In the genomic region with DNA sequence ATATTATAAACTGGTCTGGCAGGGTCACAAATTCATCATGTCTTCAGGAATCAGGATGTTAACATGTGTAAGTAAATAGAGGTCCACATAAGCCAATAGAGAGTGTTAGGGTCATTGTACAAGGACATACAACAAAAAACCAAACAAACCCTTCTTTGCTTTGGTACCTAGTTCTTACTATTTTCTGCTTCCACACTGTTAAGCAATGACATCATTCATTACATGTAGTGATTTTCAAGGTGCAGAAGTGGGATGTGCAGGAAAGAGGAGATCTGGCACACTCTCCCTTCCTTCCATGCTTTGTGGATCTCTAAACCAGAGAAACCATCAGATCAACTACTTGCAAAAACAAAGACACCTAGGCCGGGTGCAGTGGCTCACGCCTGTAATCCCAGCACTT, we compare ENCODE assay signal across 32 cellular contexts.
"Had no signal": no experiment of that assay in that cellular context is flagged by ENCODE, and none has a peak within 500 bp of the region (broad histone marks: within the 10 kb centered on the region; RNA-seq: fewer than 3 reads in every experiment).

No MANE protein-coding gene starts in this region.

- H3K9me3 ChIP-seq: gastroesophageal sphincter, psoas muscle, stomach, thyroid gland, upper lobe of left lung, vagina had no signal

- ATAC-seq: gastroesophageal sphincter; left cardiac atrium; left ventricle myocardium superior; psoas muscle; stimulated activated naive B cell treated with anti-CD40 and anti-IgM and Interleukin-4, amounts not matched to agents 10 μg/mL and 1 μg/mL and 100 μg/mL, for 72 hours had no signal

- H3K4me1 Mint-ChIP-seq: neural progenitor cell had no signal

- H3K4me3 Mint-ChIP-seq: neural progenitor cell; stimulated activated naive B cell treated with anti-CD40 and anti-IgM and Interleukin-4, amounts not matched to agents 10 μg/mL and 1 μg/mL and 100 μg/mL, for 72 hours had no signal

- H2AFZ ChIP-seq: neural progenitor cell, parathyroid adenoma had no signal

- DNase-seq: activated CD4-positive, alpha-beta T cell treated with anti-CD3 and anti-CD28 coated beads for 4 hours; activated CD4-positive, alpha-beta T cell treated with anti-CD3 and anti-CD28 coated beads, Interleukin-2, amount 50 U/mL, for 48 hours; activated CD8-positive, alpha-beta memory T cell treated with anti-CD3 and anti-CD28 coated beads, Interleukin-2, amount 50 U/mL, for 48 hours; activated naive CD4-positive, alpha-beta T cell; activated T-cell treated with anti-CD3 and anti-CD28 coated beads, Interleukin-2, amount 50 U/mL, for 48 hours; amniotic stem cell; brain microvascular endothelial cell; dorsolateral prefrontal cortex; effector memory CD4-positive, alpha-beta T cell; erythroblast; head of caudate nucleus; hippocampal formation; left cardiac atrium; left ventricle myocardium superior; occipital lobe; psoas muscle; stimulated activated CD4-positive, alpha-beta T cell treated with anti-CD3 and anti-CD28 coated beads, Interleukin-1b, Interleukin-23, amount 100 ng/mL, for 48 hours; stimulated activated CD4-positive, alpha-beta T cell treated with anti-CD3 and anti-CD28 coated beads, Interleukin-4, amount 100 ng/mL, for 4 hours; stimulated activated CD8-positive, alpha-beta memory T cell treated with anti-CD3 and anti-CD28 coated beads, Interleukin-4, amount 100 ng/mL, for 48 hours; stimulated activated naive B cell treated with anti-CD40 and anti-IgM and Interleukin-4, amounts not matched to agents 10 μg/mL and 1 μg/mL and 100 μg/mL, for 72 hours; stomach; thyroid gland; upper lobe of left lung had no signal

- H3K27ac ChIP-seq: brain microvascular endothelial cell, coronary artery, dorsolateral prefrontal cortex, gastroesophageal sphincter, neural progenitor cell, parathyroid adenoma, psoas muscle, stomach, thyroid gland, upper lobe of left lung, vagina, VCaP had no signal

- H3K4me2 ChIP-seq: neural progenitor cell, smooth muscle cell had no signal

- FAIRE-seq: astrocyte, keratinocyte had no signal

- H3K9ac ChIP-seq: neural progenitor cell, parathyroid adenoma had no signal

- H3K27me3 ChIP-seq: brain microvascular endothelial cell, dorsolateral prefrontal cortex, gastroesophageal sphincter, neural progenitor cell, stomach, thyroid gland, upper lobe of left lung, vagina had no signal

- H3K4me1 ChIP-seq: gastroesophageal sphincter, neural progenitor cell, psoas muscle, stomach, upper lobe of left lung, vagina had no signal

- H3K36me3 ChIP-seq: thyroid gland had no signal

- H3K4me3 ChIP-seq: coronary artery, dorsolateral prefrontal cortex, gastroesophageal sphincter, neural progenitor cell, psoas muscle, smooth muscle cell, stomach, thyroid gland, upper lobe of left lung, vagina had no signal

- H3K27me3 Mint-ChIP-seq: stimulated activated naive B cell treated with anti-CD40 and anti-IgM and Interleukin-4, amounts not matched to agents 10 μg/mL and 1 μg/mL and 100 μg/mL, for 72 hours had no signal

- H3K27ac Mint-ChIP-seq: neural progenitor cell; stimulated activated naive B cell treated with anti-CD40 and anti-IgM and Interleukin-4, amounts not matched to agents 10 μg/mL and 1 μg/mL and 100 μg/mL, for 72 hours had no signal

- H3K9me3 Mint-ChIP-seq: neural progenitor cell; stimulated activated naive B cell treated with anti-CD40 and anti-IgM and Interleukin-4, amounts not matched to agents 10 μg/mL and 1 μg/mL and 100 μg/mL, for 72 hours had no signal

- H3K79me2 ChIP-seq: parathyroid adenoma had no signal
